21 cellular contexts compared by ENCODE assay signal in genomic region chr22:22011964-22012363, GRCh38. TPM values are rescaled to one million over a fixed set of nuclear protein-coding genes. Genes with fewer than 3 reads are reported as not detected.
DNase-seq lines count a peak whose midpoint lies in the region; ATAC-seq, FAIRE-seq and TF ChIP-seq lines count a peak whose summit lies in the region.
"Had no signal": no experiment of that assay in that cellular context is flagged by ENCODE, and none has a peak within 500 bp of the region (broad histone marks: within the 10 kb centered on the region; RNA-seq: fewer than 3 reads in every experiment).

No MANE protein-coding gene starts in this region.

- H3K9ac ChIP-seq in HepG2 (ENCODE audit: insufficient read depth, low read depth, low read length): no peak overlapping the region
- no peak overlapping the region for H3K9ac ChIP-seq in K562 (ENCODE audit: insufficient read depth in 1 of 2, low read depth in 2 of 2, low read length in 2 of 2)
- no peak overlapping the region for H3K9ac ChIP-seq in H1 (replicated peaks in 1 of 4; ENCODE audit: extremely low read depth in 1 of 4, low read depth in 3 of 4, low read length in 3 of 4)
- H3K9ac ChIP-seq: BLaER1 treated with 17β-estradiol and CSF1 and Interleukin-3, amounts not matched to agents 10 nM and 100 nM had no signal

- H2BK15ac ChIP-seq in H1 (ENCODE audit: low read length): no peak overlapping the region

- CTCF ChIA-PET in HepG2 (lab: Yijun Ruan, JAX; ENCODE audit: low intra/inter-chr PET ratio, low total read pairs) (no interaction called here), K562 (lab: Yijun Ruan, JAX; ENCODE audit: low intra/inter-chr PET ratio) (no interaction called here), H1 (lab: Charles Lee; ENCODE audit: partially characterized antibody) (no interaction called here)

- H2BK5ac ChIP-seq in H1 (ENCODE audit: low read depth, low read length): no peak overlapping the region

- TF ChIP-seq CTCF in HepG2 (CRISPR knock-in tag; IDR thresholded peaks at IDR 0.05): no peak
- TF ChIP-seq CTCF in right lobe of liver (IDR thresholded peaks at IDR 0.05): no peak
- TF ChIP-seq CTCF in K562 (IDR thresholded peaks at IDR 0.05 in 2 of 3, conservative IDR thresholded peaks at IDR 0.05 in 1 of 3; ENCODE audit: insufficient read depth in 2 of 3, low read depth in 1 of 3, low read length in 3 of 3): no peak
- no peak for TF ChIP-seq CTCF in H1 (IDR thresholded peaks at IDR 0.05; ENCODE audit: control extremely low read depth in 1 of 3, insufficient read depth in 1 of 3, low read depth in 1 of 3, low read length in 3 of 3)
- TF ChIP-seq CTCF in osteoblast (IDR thresholded peaks at IDR 0.05; ENCODE audit: extremely low read depth, low read depth, low read length): no peak

- no peaks in the 10 kb centered on the region for H3K79me1 ChIP-seq in H1 (ENCODE audit: low read depth, low read length)

- no peaks in the 10 kb centered on the region for H4K20me1 ChIP-seq in HepG2 (ENCODE audit: insufficient read depth, low read length)
- no peaks in the 10 kb centered on the region for H4K20me1 ChIP-seq in K562 (replicated peaks; ENCODE audit: control insufficient read depth, insufficient read depth, low read length)
- no peaks in the 10 kb centered on the region for H4K20me1 ChIP-seq in H1 (replicated peaks in 1 of 2; ENCODE audit: control insufficient read depth in 1 of 2, insufficient read depth in 2 of 2, low read length in 2 of 2)
- H4K20me1 ChIP-seq in osteoblast (ENCODE audit: insufficient read depth, low read length): no peaks in the 10 kb centered on the region
- H4K20me1 ChIP-seq: BLaER1 treated with 17β-estradiol and CSF1 and Interleukin-3, amounts not matched to agents 10 nM and 100 nM had no signal

- H3K23me2 ChIP-seq in H1 (ENCODE audit: low read depth, low read length): no peaks in the 10 kb centered on the region; the same call in 1 of the 2 replicates

- intact Hi-C loops in HepG2 (cut with micrococcal nuclease; ENCODE audit: unreplicated experiment) (no loop called here), right lobe of liver (cut with DNase I) (no loop called here), K562 (cut with micrococcal nuclease) (no loop called here)

- DNase-seq in HepG2 (ENCODE audit: low spot score) (no peak), right lobe of liver (no peak), K562 (ENCODE audit: extremely low read depth in 1 of 4, low spot score in 3 of 4) (no peak), H1 (ENCODE audit: low read depth in 1 of 2, low spot score in 2 of 2) (no peak), osteoblast (ENCODE audit: insufficient read length, low spot score, missing footprints) (no peak), retina (no peak)
- DNase-seq: AML-193; Caco-2; Calu3; CD4-positive, alpha-beta T cell; CD8-positive, alpha-beta T cell; DMS79 treated with DMSO at 0.1 percent for 48 hours; GF-D8 had no signal

- H3K9me3 ChIP-seq in HepG2 (ENCODE audit: low read length) (no peaks in the 10 kb centered on the region), right lobe of liver (no peaks in the 10 kb centered on the region), K562 (replicated peaks; ENCODE audit: control insufficient read depth, insufficient read depth, low read depth, low read length) (0 out of 2 replicates have a peak, but pooled peaks cover 6% of the 10 kb centered on the region), H1 (ENCODE audit: insufficient read depth in 2 of 2, low read depth in 1 of 2, low read length in 1 of 2) (no peaks in the 10 kb centered on the region), osteoblast (ENCODE audit: low read depth, low read length) (no peaks in the 10 kb centered on the region)
- H3K9me3 ChIP-seq: A549, Caco-2 had no signal

- H3K4me1 ChIP-seq in HepG2 (ENCODE audit: insufficient read depth, low read length): no peaks in the 10 kb centered on the region
- H3K4me1 ChIP-seq in right lobe of liver: no peaks in the 10 kb centered on the region
- H3K4me1 ChIP-seq in K562 (replicated peaks in 1 of 2; ENCODE audit: control insufficient read depth in 2 of 2, insufficient read depth in 2 of 2, low read length in 2 of 2): no peaks in the 10 kb centered on the region
- peaks cover 0 to 5% (median 0%) of the 10 kb centered on the region in 4 experiments; a peak in 1 of 7 replicates for H3K4me1 ChIP-seq in H1 (replicated peaks in 1 of 4; ENCODE audit: control insufficient read depth in 3 of 4, insufficient read depth in 4 of 4, low read length in 3 of 4)
- H3K4me1 ChIP-seq in osteoblast (ENCODE audit: insufficient read depth, low read length): no peaks in the 10 kb centered on the region
- H3K4me1 ChIP-seq: A549, Caco-2 had no signal

- BruUV-seq in HepG2 (replicated peaks; lab: Mats Ljungman, UMichigan) (no TSS peak), K562 (replicated peaks; lab: Mats Ljungman, UMichigan) (no TSS peak)

- H3K4me3 ChIP-seq in HepG2 (replicated peaks in 1 of 3; ENCODE audit: insufficient read depth in 1 of 3, low read depth in 2 of 3, low read length in 3 of 3) (no peak overlapping the region), right lobe of liver (no peak overlapping the region), K562 (no peak overlapping the region), H1 (ENCODE audit: extremely low read depth in 1 of 4, insufficient read depth in 2 of 4, low read depth in 3 of 4, low read length in 4 of 4) (no peak overlapping the region), osteoblast (ENCODE audit: insufficient read depth, low read length) (no peak overlapping the region)
- H3K4me3 ChIP-seq: A549; BLaER1 treated with 17β-estradiol and CSF1 and Interleukin-3, amounts not matched to agents 10 nM and 100 nM had no signal

- H2AFZ ChIP-seq in HepG2 (ENCODE audit: low read length) (no peak overlapping the region), K562 (ENCODE audit: low read depth, low read length) (no peak overlapping the region), H1 (ENCODE audit: low read length) (no peak overlapping the region), osteoblast (ENCODE audit: low read length) (no peak overlapping the region)

- H3K4me2 ChIP-seq in HepG2 (ENCODE audit: low read depth, low read length) (no peak overlapping the region), K562 (ENCODE audit: insufficient read depth, low read length) (no peak overlapping the region), H1 (ENCODE audit: insufficient read depth in 1 of 2, low read depth in 2 of 2, low read length in 2 of 2) (no peak overlapping the region), osteoblast (ENCODE audit: insufficient read depth, low read length) (no peak overlapping the region)
- H3K4me2 ChIP-seq: A549; BLaER1 treated with 17β-estradiol and CSF1 and Interleukin-3, amounts not matched to agents 10 nM and 100 nM had no signal

- H3K27ac ChIP-seq in HepG2 (ENCODE audit: extremely low read length, insufficient read depth, low read length) (no peak overlapping the region), right lobe of liver (no peak overlapping the region), K562 (ENCODE audit: extremely low read depth, low read depth, low read length) (no peak overlapping the region), H1 (ENCODE audit: low read depth, low read length) (no peak overlapping the region), osteoblast (ENCODE audit: low read depth, low read length) (no peak overlapping the region)
- H3K27ac ChIP-seq: 22Rv1; A549; BLaER1 treated with 17β-estradiol and CSF1 and Interleukin-3, amounts not matched to agents 10 nM and 100 nM; C4-2B had no signal

- H2BK12ac ChIP-seq in H1 (ENCODE audit: low read depth, low read length): no peak overlapping the region

- 0 out of 2 replicates have a peak overlapping the region, but pooled peaks have one; percentile 3 for H2BK20ac ChIP-seq in H1 (ENCODE audit: low read length)

- POLR2A ChIA-PET in HepG2 (lab: Yijun Ruan, JAX): no interaction called here
- POLR2A ChIA-PET in K562 (lab: Yijun Ruan, JAX): interaction anchor here (0.9 to 3.0 kb wide), 5 partner anchors 10 to 34 kb away, joined by 3 to 22 read pairs (median 14); no protein-coding TSS in a partner anchor
- POLR2A ChIA-PET in H1 (lab: Charles Lee; ENCODE audit: partially characterized antibody): no interaction called here

- H3K79me2 ChIP-seq in HepG2 (ENCODE audit: insufficient read depth, low read length) (no peaks in the 10 kb centered on the region), K562 (ENCODE audit: control insufficient read depth, insufficient read depth, low read length) (no peaks in the 10 kb centered on the region), H1 (ENCODE audit: control insufficient read depth in 1 of 2, insufficient read depth in 2 of 2, low read length in 2 of 2) (no peaks in the 10 kb centered on the region), osteoblast (ENCODE audit: insufficient read depth, low read length) (no peaks in the 10 kb centered on the region)

- H3K9me1 ChIP-seq in K562 (ENCODE audit: control insufficient read depth, insufficient read depth, low read length): no peaks in the 10 kb centered on the region

- no peak overlapping the region for H4K8ac ChIP-seq in H1 (ENCODE audit: extremely low read depth, insufficient read depth, low read length)

- in situ Hi-C loops in HepG2 (cut with HindIII; ENCODE audit: extremely low pct_ligation_motif_present, low pct_unique_long_range_greater_than_20kb): no loop called here
- in situ Hi-C loops in K562 (cut with MboI): no loop called here

- no peak overlapping the region for H3K23ac ChIP-seq in H1 (ENCODE audit: insufficient read length)

- no peak overlapping the region for H2BK120ac ChIP-seq in H1 (replicated peaks; ENCODE audit: low read depth, low read length)

- no peak for TF ChIP-seq RAD21 in HepG2 (CRISPR knock-in tag; IDR thresholded peaks at IDR 0.05)
- TF ChIP-seq RAD21 in K562 (CRISPR knock-in tag; conservative IDR thresholded peaks at IDR 0.05 in 1 of 2, IDR thresholded peaks at IDR 0.05 in 1 of 2): no peak
- TF ChIP-seq RAD21 in H1 (IDR thresholded peaks at IDR 0.05 in 1 of 2, conservative IDR thresholded peaks at IDR 0.05 in 1 of 2; ENCODE audit: low read depth in 2 of 2, low read length in 2 of 2): no peak

- no peak for TF ChIP-seq EP300 in HepG2 (IDR thresholded peaks at IDR 0.05; ENCODE audit: low read depth in 2 of 2, low read length in 2 of 2)
- no peak for TF ChIP-seq EP300 in HepG2 (CRISPR knock-in tag; IDR thresholded peaks at IDR 0.05; ENCODE audit: borderline replicate concordance)
- no peak for TF ChIP-seq EP300 in K562 (IDR thresholded peaks at IDR 0.05; ENCODE audit: low read length)
- no peak for TF ChIP-seq EP300 in H1 (IDR thresholded peaks at IDR 0.05; ENCODE audit: borderline replicate concordance in 1 of 2, low read depth in 2 of 2, low read length in 2 of 2)

- H3K27me3 ChIP-seq in HepG2 (ENCODE audit: control insufficient read depth in 1 of 2, insufficient read depth in 2 of 2, low read length in 2 of 2) (peaks cover 0 to 10% of the 10 kb centered on the region in 2 experiments; a peak in 3 of 5 replicates), right lobe of liver (no peaks in the 10 kb centered on the region), K562 (ENCODE audit: control insufficient read depth in 2 of 2, insufficient read depth in 2 of 2, low read length in 2 of 2) (peaks cover 37 to 62% of the 10 kb centered on the region in 2 experiments), H1 (replicated peaks in 1 of 4; ENCODE audit: control insufficient read depth in 3 of 4, extremely low read depth in 1 of 4, insufficient read depth in 3 of 4, low read length in 3 of 4) (peaks cover 23 to 71% (median 65%) of the 10 kb centered on the region in 4 experiments), osteoblast (ENCODE audit: insufficient read depth, low read length) (peaks cover 3% of the 10 kb centered on the region)
- H3K27me3 ChIP-seq: BLaER1 treated with 17β-estradiol and CSF1 and Interleukin-3, amounts not matched to agents 10 nM and 100 nM had no signal

- H3K14ac ChIP-seq in H1 (ENCODE audit: insufficient read length): no peak overlapping the region

- WGBS in HepG2 (ENCODE audit: low lambda C conversion rate): 3% methylated on average over 1 of the region's 1 CpG
- 38% methylated on average over 1 of the region's 1 CpG for WGBS in right lobe of liver (ENCODE audit: insufficient coverage, low coverage, low lambda C conversion rate, missing lambda C conversion rate)
- 2% methylated on average over 1 of the region's 1 CpG for WGBS in K562 (ENCODE audit: insufficient coverage, low coverage, missing lambda C conversion rate)
- 72% methylated on average over 1 of the region's 1 CpG; no CpG with 5 or more reads in 1 of the 2 experiments for WGBS in H1 (ENCODE audit: extremely low coverage in 1 of 2, insufficient coverage in 1 of 2, insufficient read length in 1 of 2, insufficient replicate concordance in 2 of 2, low coverage in 1 of 2, low lambda C conversion rate in 2 of 2, missing lambda C conversion rate in 1 of 2), 2 experiments

- no peak for TF ChIP-seq POLR2A in HepG2 (IDR thresholded peaks at IDR 0.05; ENCODE audit: insufficient read depth in 1 of 2, low read depth in 2 of 2, low read length in 2 of 2)
- no peak for TF ChIP-seq POLR2A in right lobe of liver (IDR thresholded peaks at IDR 0.05)
- TF ChIP-seq POLR2A in K562 (conservative IDR thresholded peaks at IDR 0.05): no peak
- no peak for TF ChIP-seq POLR2A in H1 (IDR thresholded peaks at IDR 0.05; ENCODE audit: control extremely low read depth in 1 of 2, low read depth in 2 of 2, low read length in 2 of 2)

- no peak overlapping the region for H3K18ac ChIP-seq in H1 (ENCODE audit: extremely low read depth, low read length)

- ATAC-seq in HepG2 (no peak), right lobe of liver (no peak), K562 (no peak)
- ATAC-seq: A549; CD8-positive, alpha-beta T cell had no signal

- no peak overlapping the region for H3K4ac ChIP-seq in H1 (replicated peaks; ENCODE audit: insufficient read length, low read depth, low read length)

- no peak for FAIRE-seq in HepG2 (lab: Jason Lieb, UNC)
- FAIRE-seq in K562 (lab: Jason Lieb, UNC): no peak
- FAIRE-seq in H1 (lab: Jason Lieb, UNC): peak; percentile 7
- FAIRE-seq: A549, D721Med, G401.6, GM12891, GM19239 had no signal

- no peaks in the 10 kb centered on the region for H3K36me3 ChIP-seq in HepG2 (replicated peaks in 1 of 2; ENCODE audit: control insufficient read depth in 1 of 2, insufficient read depth in 2 of 2, low read length in 2 of 2)
- H3K36me3 ChIP-seq in right lobe of liver: no peaks in the 10 kb centered on the region
- H3K36me3 ChIP-seq in K562 (ENCODE audit: control insufficient read depth, insufficient read depth, low read length): no peaks in the 10 kb centered on the region
- no peaks in the 10 kb centered on the region for H3K36me3 ChIP-seq in H1 (ENCODE audit: control insufficient read depth in 2 of 4, insufficient read depth in 4 of 4, low read length in 3 of 4)
- no peaks in the 10 kb centered on the region for H3K36me3 ChIP-seq in osteoblast (ENCODE audit: insufficient read depth, low read length)
- H3K36me3 ChIP-seq: BLaER1 treated with 17β-estradiol and CSF1 and Interleukin-3, amounts not matched to agents 10 nM and 100 nM had no signal

- H4K5ac ChIP-seq in H1 (ENCODE audit: insufficient read length, low read depth, low read length): no peak overlapping the region

- no peak overlapping the region for H3K56ac ChIP-seq in H1 (replicated peaks; ENCODE audit: insufficient read length, low read depth, low read length)

- H2AK5ac ChIP-seq in H1 (ENCODE audit: low read depth, low read length): no peak overlapping the region

- no peak overlapping the region for H4K91ac ChIP-seq in H1 (replicated peaks; ENCODE audit: insufficient read length, low read length)

RNA-seq across cellular contexts. Expression of gene TOP3B, which starts 29.4 kb away (rescaled TPM):
- total RNA-seq in HepG2 (2016; rRNA removed; fragmentation: Illumina TruSeq; extraction: Trizol) (18.2 and 28.5 TPM in 2 replicates), right lobe of liver (10 to 100 TPM; 13.5 to 20.4 (median 15.6) TPM), K562 (2014; rRNA removed) (168 and 209 TPM in 2 replicates), K562 (2014; rRNA removed; fragmentation: Illumina TruSeq; extraction: Trizol) (70.7 and 93.0 TPM in 2 replicates), K562 (2015; rRNA removed; fragmentation: Illumina TruSeq; extraction: Trizol) (132 and 135 TPM in 2 replicates), K562 (2021) (182 and 188 TPM in 2 replicates), osteoblast (27.9 and 33.6 TPM in 2 replicates)
- 15.2 and 19.6 TPM in 2 replicates for total RNA-seq in HepG2 (2016; cell fraction: cytosol; rRNA removed; fragmentation: Illumina TruSeq; extraction: Trizol; ENCODE audit: low read depth)
- 16.3 and 26.7 TPM in 2 replicates for total RNA-seq in HepG2 (2016; cell fraction: insoluble cytoplasmic fraction; rRNA removed; fragmentation: Illumina TruSeq; extraction: Trizol)
- 11.0 and 11.7 TPM in 2 replicates for total RNA-seq in HepG2 (2016; cell fraction: membrane; rRNA removed; fragmentation: Illumina TruSeq; extraction: Trizol)
- 44.1 and 55.2 TPM in 2 replicates for total RNA-seq in HepG2 (2016; cell fraction: nucleus; rRNA removed; fragmentation: Illumina TruSeq; extraction: Trizol)
- polyA plus RNA-seq in HepG2 (2011; rRNA removed) (29.7 and 36.2 TPM in 2 replicates), K562 (2011; rRNA removed) (77.5 and 115 TPM in 2 replicates), K562 (2014; fragmentation: Illumina TruSeq; extraction: Trizol) (112 and 123 TPM in 2 replicates), K562 (2014; fragmentation: Nextera tagmentation; extraction: Ambion mirVana) (10 to 100 TPM in 1 of 2 experiments, 1 to 10 TPM in 1; 3.0 to 11.5 TPM), K562 (2014; rRNA removed) (153 and 161 TPM in 2 replicates), H1 (2011; rRNA removed) (30.4 and 45.6 TPM in 2 replicates)
- 8.8 and 12.0 TPM in 2 replicates for polyA plus RNA-seq in HepG2 (2011; cell fraction: cytosol; rRNA removed)
- 321 and 373 TPM in 2 replicates for polyA plus RNA-seq in HepG2 (2011; cell fraction: nucleus; rRNA removed)
- 22.3 and 45.3 TPM in 2 replicates for polyA plus RNA-seq in HepG2 (2012)
- 1.6 and 1.8 TPM in 2 replicates for polyA plus RNA-seq in HepG2 (2016; cell fraction: cytosol; fragmentation: Illumina TruSeq; extraction: Trizol; ENCODE audit: low read depth)
- polyA plus RNA-seq in HepG2 (2016; cell fraction: insoluble cytoplasmic fraction; fragmentation: Illumina TruSeq; extraction: Trizol; ENCODE audit: low read depth): 13.9 and 14.0 TPM in 2 replicates
- 2.7 and 2.9 TPM in 2 replicates for polyA plus RNA-seq in HepG2 (2016; cell fraction: membrane; fragmentation: Illumina TruSeq; extraction: Trizol; ENCODE audit: low read depth)
- 115 and 122 TPM in 2 replicates for polyA plus RNA-seq in HepG2 (2016; cell fraction: nucleus; fragmentation: Illumina TruSeq; extraction: Trizol; ENCODE audit: insufficient read depth, low read depth)
- polyA minus RNA-seq in HepG2 (2011; rRNA and poly(A)+ RNA removed; ENCODE audit: low replicate concordance): 29.4 and 31.9 TPM in 2 replicates
- polyA minus RNA-seq in HepG2 (2011; cell fraction: cytosol; rRNA and poly(A)+ RNA removed): 3.7 and 5.9 TPM in 2 replicates
- 49.7 and 52.4 TPM in 2 replicates for polyA minus RNA-seq in HepG2 (2011; cell fraction: nucleus; rRNA and poly(A)+ RNA removed)
- 654 and 1,271 TPM in 2 replicates for total RNA-seq in K562 (2011; cell fraction: chromatin; rRNA removed; ENCODE audit: low replicate concordance)
- total RNA-seq in K562 (2011; cell fraction: nucleolus; rRNA removed): 667 and 676 TPM in 2 replicates
- total RNA-seq in K562 (2011; cell fraction: nucleoplasm; rRNA removed): 562 and 595 TPM in 2 replicates
- 70.1 and 77.8 TPM in 2 replicates for polyA plus RNA-seq in K562 (2011; cell fraction: cytosol; rRNA removed)
- polyA plus RNA-seq in K562 (2011; cell fraction: nucleus; rRNA removed): 984 and 1,286 TPM in 2 replicates
- polyA plus RNA-seq in K562 (2012): 96.9 and 122 TPM in 2 replicates
- 98.9 and 108 TPM in 2 replicates for polyA minus RNA-seq in K562 (2011; rRNA and poly(A)+ RNA removed)
- 76.3 and 79.3 TPM in 2 replicates for polyA minus RNA-seq in K562 (2011; cell fraction: cytosol; rRNA and poly(A)+ RNA removed)
- 248 and 295 TPM in 2 replicates for polyA minus RNA-seq in K562 (2011; cell fraction: nucleus; rRNA and poly(A)+ RNA removed)
- total RNA-seq in H1 (2021; fragmentation: NEBNext Ultra II Directional; extraction: Animal tissue kit (Norgen Biotek cat#: 25700)): 49.3 and 52.8 TPM in 2 replicates
- polyA plus RNA-seq in H1 (2011; cell fraction: cytosol; rRNA removed): 34.6 TPM
- 149 TPM for polyA plus RNA-seq in H1 (2011; cell fraction: nucleus; rRNA removed)
- polyA plus RNA-seq in H1 (2012, experiment 1 of 2): 42.4 to 52.2 TPM (median 45.4 TPM) in 4 replicates
- 33.2 TPM for polyA plus RNA-seq in H1 (2012, experiment 2 of 2)
- 34.1 TPM for polyA plus RNA-seq in H1 (2013, experiment 1 of 2)
- polyA plus RNA-seq in H1 (2013, experiment 2 of 2): 28.9 TPM
- polyA minus RNA-seq in H1 (2011; rRNA and poly(A)+ RNA removed): 28.2 and 37.9 TPM in 2 replicates
- polyA minus RNA-seq in H1 (2011; cell fraction: cytosol; rRNA and poly(A)+ RNA removed): 20.9 TPM
- polyA minus RNA-seq in H1 (2011; cell fraction: nucleus; rRNA and poly(A)+ RNA removed): 89.8 TPM

RNA-seq across cellular contexts. Expression of gene PPM1F, which starts 59.3 kb away (rescaled TPM):
- total RNA-seq in HepG2 (2016; rRNA removed; fragmentation: Illumina TruSeq; extraction: Trizol) (19.6 and 20.4 TPM in 2 replicates), right lobe of liver (10 to 100 TPM in 4 of 6 experiments, 1 to 10 TPM in 2; 5.0 to 19.4 (median 12.8) TPM), K562 (2014; rRNA removed) (132 and 153 TPM in 2 replicates), K562 (2014; rRNA removed; fragmentation: Illumina TruSeq; extraction: Trizol) (33.1 and 36.9 TPM in 2 replicates), K562 (2015; rRNA removed; fragmentation: Illumina TruSeq; extraction: Trizol) (74.6 and 75.0 TPM in 2 replicates), K562 (2021) (157 and 159 TPM in 2 replicates), osteoblast (22.8 and 24.5 TPM in 2 replicates)
- 1.8 TPM in 2 replicates for total RNA-seq in HepG2 (2016; cell fraction: cytosol; rRNA removed; fragmentation: Illumina TruSeq; extraction: Trizol; ENCODE audit: low read depth)
- total RNA-seq in HepG2 (2016; cell fraction: insoluble cytoplasmic fraction; rRNA removed; fragmentation: Illumina TruSeq; extraction: Trizol): 19.5 and 19.8 TPM in 2 replicates
- 5.8 and 7.5 TPM in 2 replicates for total RNA-seq in HepG2 (2016; cell fraction: membrane; rRNA removed; fragmentation: Illumina TruSeq; extraction: Trizol)
- total RNA-seq in HepG2 (2016; cell fraction: nucleus; rRNA removed; fragmentation: Illumina TruSeq; extraction: Trizol): 13.2 and 13.5 TPM in 2 replicates
- polyA plus RNA-seq in HepG2 (2011; rRNA removed) (11.0 and 14.4 TPM in 2 replicates), K562 (2011; rRNA removed) (64.0 and 73.1 TPM in 2 replicates), K562 (2014; fragmentation: Illumina TruSeq; extraction: Trizol) (53.8 and 92.1 TPM in 2 replicates), K562 (2014; fragmentation: Nextera tagmentation; extraction: Ambion mirVana) (1 to 10 TPM; 2.1 to 4.5 TPM), K562 (2014; rRNA removed) (110 and 121 TPM in 2 replicates), H1 (2011; rRNA removed) (12.4 and 17.7 TPM in 2 replicates)
- polyA plus RNA-seq in HepG2 (2011; cell fraction: cytosol; rRNA removed): 8.9 and 10.5 TPM in 2 replicates
- 51.0 and 62.2 TPM in 2 replicates for polyA plus RNA-seq in HepG2 (2011; cell fraction: nucleus; rRNA removed)
- 7.7 and 10.0 TPM in 2 replicates for polyA plus RNA-seq in HepG2 (2012)
- 1.2 and 1.9 TPM in 2 replicates for polyA plus RNA-seq in HepG2 (2016; cell fraction: cytosol; fragmentation: Illumina TruSeq; extraction: Trizol; ENCODE audit: low read depth)
- 11.3 and 12.7 TPM in 2 replicates for polyA plus RNA-seq in HepG2 (2016; cell fraction: insoluble cytoplasmic fraction; fragmentation: Illumina TruSeq; extraction: Trizol; ENCODE audit: low read depth)
- polyA plus RNA-seq in HepG2 (2016; cell fraction: membrane; fragmentation: Illumina TruSeq; extraction: Trizol; ENCODE audit: low read depth): 3.0 and 4.1 TPM in 2 replicates
- polyA plus RNA-seq in HepG2 (2016; cell fraction: nucleus; fragmentation: Illumina TruSeq; extraction: Trizol; ENCODE audit: insufficient read depth, low read depth): 19.5 and 30.2 TPM in 2 replicates
- polyA minus RNA-seq in HepG2 (2011; rRNA and poly(A)+ RNA removed; ENCODE audit: low replicate concordance): 9.9 and 30.7 TPM in 2 replicates
- 9.1 and 9.8 TPM in 2 replicates for polyA minus RNA-seq in HepG2 (2011; cell fraction: cytosol; rRNA and poly(A)+ RNA removed)
- 7.8 and 8.6 TPM in 2 replicates for polyA minus RNA-seq in HepG2 (2011; cell fraction: nucleus; rRNA and poly(A)+ RNA removed)
- total RNA-seq in K562 (2011; cell fraction: chromatin; rRNA removed; ENCODE audit: low replicate concordance): 103 and 226 TPM in 2 replicates
- 122 and 135 TPM in 2 replicates for total RNA-seq in K562 (2011; cell fraction: nucleolus; rRNA removed)
- 120 and 153 TPM in 2 replicates for total RNA-seq in K562 (2011; cell fraction: nucleoplasm; rRNA removed)
- polyA plus RNA-seq in K562 (2011; cell fraction: cytosol; rRNA removed): 74.8 and 124 TPM in 2 replicates
- 187 and 284 TPM in 2 replicates for polyA plus RNA-seq in K562 (2011; cell fraction: nucleus; rRNA removed)
- 81.6 and 118 TPM in 2 replicates for polyA plus RNA-seq in K562 (2012)
- 29.5 and 43.3 TPM in 2 replicates for polyA minus RNA-seq in K562 (2011; rRNA and poly(A)+ RNA removed)
- 53.3 and 68.1 TPM in 2 replicates for polyA minus RNA-seq in K562 (2011; cell fraction: cytosol; rRNA and poly(A)+ RNA removed)
- polyA minus RNA-seq in K562 (2011; cell fraction: nucleus; rRNA and poly(A)+ RNA removed): 34.9 and 45.5 TPM in 2 replicates
- 21.9 and 22.8 TPM in 2 replicates for total RNA-seq in H1 (2021; fragmentation: NEBNext Ultra II Directional; extraction: Animal tissue kit (Norgen Biotek cat#: 25700))
- polyA plus RNA-seq in H1 (2011; cell fraction: cytosol; rRNA removed): 16.1 TPM
- polyA plus RNA-seq in H1 (2011; cell fraction: nucleus; rRNA removed): 29.8 TPM
- polyA plus RNA-seq in H1 (2012, experiment 1 of 2): 10.6 to 14.5 TPM (median 13.2 TPM) in 4 replicates
- 12.1 TPM for polyA plus RNA-seq in H1 (2012, experiment 2 of 2)
- 13.9 TPM for polyA plus RNA-seq in H1 (2013, experiment 1 of 2)
- polyA plus RNA-seq in H1 (2013, experiment 2 of 2): 12.0 TPM
- 7.1 and 10.5 TPM in 2 replicates for polyA minus RNA-seq in H1 (2011; rRNA and poly(A)+ RNA removed)
- polyA minus RNA-seq in H1 (2011; cell fraction: cytosol; rRNA and poly(A)+ RNA removed): 9.5 TPM
- 7.6 TPM for polyA minus RNA-seq in H1 (2011; cell fraction: nucleus; rRNA and poly(A)+ RNA removed)

Comparison
In these comparisons a context has a peak if more than half of its experiments do, and no peak if none do; other contexts are left out.
1. Of the 241 proteins assayed by ChIP-seq in both HepG2 and K562: peak only in HepG2: none; only in K562: AFF4 and ZNF3; in both: MAFF and MAFK; in neither: 237.